Comparison of ENCODE assay signal across 8 cellular contexts in the genomic region with DNA sequence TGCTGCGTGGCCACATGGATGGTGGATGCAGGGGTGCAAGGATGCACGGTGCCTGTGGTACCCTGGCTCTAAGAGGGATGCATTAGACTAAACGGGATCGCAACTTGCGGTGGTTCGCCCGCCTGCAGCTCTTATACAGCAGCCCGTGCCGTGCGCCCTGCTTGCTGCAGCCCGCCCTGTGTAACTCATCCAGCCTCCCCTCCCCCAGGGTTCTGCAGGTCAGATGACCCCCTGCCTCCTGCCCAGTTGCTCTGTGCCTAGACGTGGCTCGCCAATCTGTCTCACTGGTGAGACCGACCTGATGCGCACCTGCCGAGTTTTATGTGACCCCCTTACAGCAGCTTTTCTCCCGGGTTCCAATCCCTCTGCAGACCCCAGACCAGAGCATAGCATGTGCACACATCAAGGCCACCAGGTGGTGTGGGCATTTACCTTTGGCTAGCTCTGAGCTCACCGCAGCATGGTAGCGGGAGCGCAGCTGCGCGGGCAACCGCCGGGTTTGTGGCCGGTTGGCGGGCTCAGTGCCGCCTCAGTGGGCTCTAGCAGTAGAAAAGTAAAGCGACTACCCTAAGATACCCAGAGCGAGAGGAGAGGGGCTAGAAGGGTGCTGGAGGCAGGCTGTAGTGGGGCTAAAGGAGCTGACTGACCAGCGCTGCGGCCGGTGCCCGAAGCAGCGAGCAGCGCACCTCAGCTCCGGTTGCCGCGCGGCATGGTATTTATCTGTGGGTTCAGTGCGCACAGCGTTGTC. TPM values are rescaled to one million over a fixed set of nuclear protein-coding genes. Genes with fewer than 3 reads are reported as not detected.
DNase-seq lines count a peak whose midpoint lies in the region; ATAC-seq, FAIRE-seq and TF ChIP-seq lines count a peak whose summit lies in the region.

No MANE protein-coding gene starts in this region.

- 41 to 51% methylated on average over 27 to 41 of the region's 41 CpGs for WGBS in testis, 2 donors

- H3K4me3 ChIP-seq in kidney (ENCODE audit: low read length in 2 of 2) (peak overlapping the region; percentile 29 to 47), testis (peak overlapping the region; percentile 44 to 62)

- H3K27ac ChIP-seq in kidney (ENCODE audit: low read depth in 2 of 2, low read length in 2 of 2) (no peak overlapping the region), testis (no peak overlapping the region)

- peaks cover 3% of the 10 kb centered on the region for H3K9me3 Mint-ChIP-seq in activated CD4-positive, alpha-beta T cell treated with anti-CD3 and anti-CD28 coated beads, Interleukin-2, amount 10 ng/mL, durations not matched to agents 24 days and 14 days
- no peaks in the 10 kb centered on the region for H3K9me3 Mint-ChIP-seq in activated naive CD8-positive, alpha-beta T cell treated with anti-CD3 and anti-CD28 coated beads for 36 hours

- TF ChIP-seq POLR2A in testis (IDR thresholded peaks at IDR 0.05): no peak

- H3K4me1 ChIP-seq in kidney (ENCODE audit: control insufficient read depth in 1 of 2, insufficient read depth in 1 of 2, low read depth in 1 of 2, low read length in 2 of 2) (no peaks in the 10 kb centered on the region), testis (peaks cover 4% of the 10 kb centered on the region)

- intact Hi-C loops in activated CD4-positive, alpha-beta T cell treated with anti-CD3 and anti-CD28 coated beads, Interleukin-2, amount 10 ng/mL, durations not matched to agents 24 days and 14 days (cut with micrococcal nuclease): loop anchor here (2.0 kb wide), 1 partner anchor 33 kb away; no protein-coding TSS in a partner anchor
- intact Hi-C loops in kidney (cut with DNase I) (no loop called here), testis (cut with DNase I; ENCODE audit: low total_unique reads) (no loop called here)

- TF ChIP-seq CTCF in kidney (IDR thresholded peaks at IDR 0.05; ENCODE audit: borderline replicate concordance, extremely low read depth, insufficient read depth): no peak
- no peak for TF ChIP-seq CTCF in testis (IDR thresholded peaks at IDR 0.05)

- no peaks in the 10 kb centered on the region for H3K9me3 ChIP-seq in kidney (ENCODE audit: control insufficient read depth in 1 of 2, low read length in 2 of 2)
- no peaks in the 10 kb centered on the region for H3K9me3 ChIP-seq in testis

- no peak overlapping the region for H3K9ac ChIP-seq in kidney (ENCODE audit: low read length in 2 of 2)

- peaks cover 58% of the 10 kb centered on the region for H3K27me3 Mint-ChIP-seq in activated CD4-positive, alpha-beta T cell treated with anti-CD3 and anti-CD28 coated beads, Interleukin-2, amount 10 ng/mL, durations not matched to agents 24 days and 14 days
- peaks cover 58% of the 10 kb centered on the region for H3K27me3 Mint-ChIP-seq in activated naive CD8-positive, alpha-beta T cell treated with anti-CD3 and anti-CD28 coated beads for 36 hours

- peaks cover 4% of the 10 kb centered on the region for H3K36me3 Mint-ChIP-seq in activated CD4-positive, alpha-beta T cell treated with anti-CD3 and anti-CD28 coated beads, Interleukin-2, amount 10 ng/mL, durations not matched to agents 24 days and 14 days (ENCODE audit: low read depth)
- H3K36me3 Mint-ChIP-seq in activated naive CD8-positive, alpha-beta T cell treated with anti-CD3 and anti-CD28 coated beads for 36 hours: no peaks in the 10 kb centered on the region

- no peak for ATAC-seq in HG02610 (IDR thresholded peaks at IDR 0.05; ENCODE audit: unreplicated experiment)

- peaks cover 36% of the 10 kb centered on the region for H3K4me1 Mint-ChIP-seq in activated CD4-positive, alpha-beta T cell treated with anti-CD3 and anti-CD28 coated beads, Interleukin-2, amount 10 ng/mL, durations not matched to agents 24 days and 14 days
- H3K4me1 Mint-ChIP-seq in activated naive CD8-positive, alpha-beta T cell treated with anti-CD3 and anti-CD28 coated beads for 36 hours: peaks cover 34% of the 10 kb centered on the region

- peak overlapping the region; percentile 90 for H3K4me3 Mint-ChIP-seq in activated CD4-positive, alpha-beta T cell treated with anti-CD3 and anti-CD28 coated beads, Interleukin-2, amount 10 ng/mL, durations not matched to agents 24 days and 14 days
- H3K4me3 Mint-ChIP-seq in activated naive CD8-positive, alpha-beta T cell treated with anti-CD3 and anti-CD28 coated beads for 36 hours: peak overlapping the region; percentile 84

- H3K27ac Mint-ChIP-seq in activated CD4-positive, alpha-beta T cell treated with anti-CD3 and anti-CD28 coated beads, Interleukin-2, amount 10 ng/mL, durations not matched to agents 24 days and 14 days: no peak overlapping the region
- no peak overlapping the region for H3K27ac Mint-ChIP-seq in activated naive CD8-positive, alpha-beta T cell treated with anti-CD3 and anti-CD28 coated beads for 36 hours

- DNase-seq in activated CD4-positive, alpha-beta T cell treated with anti-CD3 and anti-CD28 coated beads, Interleukin-2, amount 10 ng/mL, durations not matched to agents 24 days and 14 days: peak; percentile 65
- no peak for DNase-seq in activated CD4-positive, alpha-beta T cell treated with anti-CD3 and anti-CD28 coated beads for 1 hour
- DNase-seq in activated naive CD8-positive, alpha-beta T cell treated with anti-CD3 and anti-CD28 coated beads for 36 hours: no peak
- no peak for DNase-seq in kidney
- DNase-seq in testis: no peak
- DNase-seq in RKO (ENCODE audit: low spot score): no peak
- DNase-seq in NCI-H2081 (lab: John Stamatoyannopoulos, UW): no peak

- H3K36me3 ChIP-seq in kidney (ENCODE audit: control insufficient read depth in 1 of 2, insufficient read depth in 2 of 2, low read length in 2 of 2): no peaks in the 10 kb centered on the region
- H3K36me3 ChIP-seq in testis (ENCODE audit: low read depth, missing control alignments): no peaks in the 10 kb centered on the region

- H3K27me3 ChIP-seq in testis: no peaks in the 10 kb centered on the region

- no peak for FAIRE-seq in kidney (lab: Jason Lieb, UNC)

RNA-seq across cellular contexts. Expression of gene GNAS-AS1, which starts 0.7 kb away (rescaled TPM):
- 0.64 and 1.6 TPM in 2 replicates for total RNA-seq in activated CD4-positive, alpha-beta T cell treated with anti-CD3 and anti-CD28 coated beads, Interleukin-2, amount 10 ng/mL, durations not matched to agents 24 days and 14 days
- total RNA-seq in activated naive CD8-positive, alpha-beta T cell treated with anti-CD3 and anti-CD28 coated beads for 36 hours: 1 to 10 TPM; 1.0 to 1.3 TPM
- total RNA-seq in kidney (0.88 TPM), testis (1 to 10 TPM; 3.5 to 4.4 TPM)
- polyA plus RNA-seq in kidney (ENCODE audit: insufficient read depth, low read depth, low replicate concordance) (0.37 TPM), testis (ENCODE audit: insufficient read depth, low read depth, low replicate concordance) (1.1 TPM)

RNA-seq across cellular contexts. Expression of gene GNAS, which starts 1.1 kb away (rescaled TPM):
- total RNA-seq in activated CD4-positive, alpha-beta T cell treated with anti-CD3 and anti-CD28 coated beads, Interleukin-2, amount 10 ng/mL, durations not matched to agents 24 days and 14 days: 500 and 523 TPM in 2 replicates
- 100 to 1,000 TPM; 779 to 785 TPM for total RNA-seq in activated naive CD8-positive, alpha-beta T cell treated with anti-CD3 and anti-CD28 coated beads for 36 hours
- total RNA-seq in kidney (792 TPM), testis (100 to 1,000 TPM; 880 to 885 TPM)
- polyA plus RNA-seq in kidney (ENCODE audit: insufficient read depth, low read depth, low replicate concordance) (867 TPM), testis (ENCODE audit: insufficient read depth, low read depth, low replicate concordance) (716 TPM)
